Comparison of ENCODE assay signal across 19 cellular contexts in the genomic region with DNA sequence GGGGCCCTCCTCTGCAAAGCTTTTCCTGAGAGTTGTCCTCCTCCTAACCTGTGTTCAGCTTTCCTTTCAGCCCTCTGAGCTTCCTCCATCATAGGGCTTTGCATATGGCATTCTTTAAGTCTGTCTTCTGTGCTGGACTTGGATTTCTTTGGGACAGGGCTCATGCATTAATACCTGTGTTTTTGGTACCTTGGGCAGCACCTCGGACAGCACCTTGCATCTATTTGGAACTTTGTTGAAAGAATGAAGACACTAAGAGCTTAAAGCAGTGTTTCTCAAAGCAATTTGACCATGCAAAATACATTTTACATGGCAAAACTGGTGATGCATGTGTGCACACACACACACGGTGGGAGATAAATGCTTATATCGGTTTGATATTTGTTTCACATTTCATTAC.
"Had no signal": no experiment of that assay in that cellular context is flagged by ENCODE, and none has a peak within 500 bp of the region (broad histone marks: within the 10 kb centered on the region; RNA-seq: fewer than 3 reads in every experiment).

No MANE protein-coding gene starts in this region.

- H3K27ac Mint-ChIP-seq: activated CD8-positive, alpha-beta memory T cell treated with anti-CD3 and anti-CD28 coated beads, Interleukin-2, amount 10 ng/mL, durations not matched to agents 7 days and 5 days; activated naive CD8-positive, alpha-beta T cell treated with anti-CD3 and anti-CD28 coated beads for 36 hours; activated T-cell treated with anti-CD3 and anti-CD28 coated beads, Interleukin-2, amount 50 U/mL, for 24 hours; naive thymus-derived CD8-positive, alpha-beta T cell had no signal

- H3K4me3 Mint-ChIP-seq: activated CD8-positive, alpha-beta memory T cell treated with anti-CD3 and anti-CD28 coated beads, Interleukin-2, amount 10 ng/mL, durations not matched to agents 7 days and 5 days; activated naive CD8-positive, alpha-beta T cell treated with anti-CD3 and anti-CD28 coated beads for 36 hours; activated T-cell treated with anti-CD3 and anti-CD28 coated beads, Interleukin-2, amount 50 U/mL, for 24 hours; naive thymus-derived CD8-positive, alpha-beta T cell had no signal

- H3K36me3 ChIP-seq: breast epithelium, esophagus muscularis mucosa, transverse colon had no signal

- H3K27me3 Mint-ChIP-seq: activated CD8-positive, alpha-beta memory T cell treated with anti-CD3 and anti-CD28 coated beads, Interleukin-2, amount 10 ng/mL, durations not matched to agents 7 days and 5 days; activated naive CD8-positive, alpha-beta T cell treated with anti-CD3 and anti-CD28 coated beads for 36 hours; activated T-cell treated with anti-CD3 and anti-CD28 coated beads, Interleukin-2, amount 50 U/mL, for 24 hours had no signal

- H3K27ac ChIP-seq: breast epithelium, esophagus muscularis mucosa, psoas muscle, transverse colon had no signal

- H3K4me3 ChIP-seq: breast epithelium, esophagus muscularis mucosa, mucosa of descending colon, psoas muscle, transverse colon had no signal

- ATAC-seq: activated CD4-positive, CD25-positive, alpha-beta regulatory T cell treated with anti-CD3 and anti-CD28 coated beads, Interleukin-2, amount 50 U/mL, for 24 hours; activated CD8-positive, alpha-beta memory T cell treated with anti-CD3 and anti-CD28 coated beads, Interleukin-2, amount 10 ng/mL, durations not matched to agents 7 days and 5 days; left cardiac atrium; mucosa of descending colon; naive thymus-derived CD8-positive, alpha-beta T cell; psoas muscle; sciatic nerve had no signal

- H3K9me3 ChIP-seq: breast epithelium, esophagus muscularis mucosa, mucosa of descending colon, psoas muscle, transverse colon had no signal

- H3K9me3 Mint-ChIP-seq: activated naive CD8-positive, alpha-beta T cell treated with anti-CD3 and anti-CD28 coated beads for 36 hours; activated T-cell treated with anti-CD3 and anti-CD28 coated beads, Interleukin-2, amount 50 U/mL, for 24 hours had no signal

- DNase-seq: activated CD8-positive, alpha-beta memory T cell treated with anti-CD3 and anti-CD28 coated beads, Interleukin-2, amount 10 ng/mL, durations not matched to agents 7 days and 5 days; activated effector memory CD4-positive, alpha-beta T cell treated with anti-CD3 and anti-CD28 coated beads, Interleukin-2, amount 50 U/mL, for 16 hours; activated naive CD8-positive, alpha-beta T cell treated with anti-CD3 and anti-CD28 coated beads for 36 hours; activated T-cell treated with anti-CD3 and anti-CD28 coated beads, Interleukin-2, amount 50 U/mL, for 24 hours; dermis blood vessel endothelial cell; left cardiac atrium; mucosa of descending colon; naive thymus-derived CD8-positive, alpha-beta T cell; occipital lobe; psoas muscle; stimulated activated CD4-positive, alpha-beta T cell treated with anti-CD3 and anti-CD28 coated beads, Interleukin-2, amount 100 ng/mL, for 24 hours; stimulated activated naive CD4-positive, alpha-beta T cell; substantia nigra; T-helper 2 cell; transverse colon had no signal

- H3K36me3 Mint-ChIP-seq: activated CD8-positive, alpha-beta memory T cell treated with anti-CD3 and anti-CD28 coated beads, Interleukin-2, amount 10 ng/mL, durations not matched to agents 7 days and 5 days; activated naive CD8-positive, alpha-beta T cell treated with anti-CD3 and anti-CD28 coated beads for 36 hours; naive thymus-derived CD8-positive, alpha-beta T cell had no signal

- H3K27me3 ChIP-seq: breast epithelium, transverse colon had no signal

- H3K4me1 Mint-ChIP-seq: activated CD8-positive, alpha-beta memory T cell treated with anti-CD3 and anti-CD28 coated beads, Interleukin-2, amount 10 ng/mL, durations not matched to agents 7 days and 5 days; activated naive CD8-positive, alpha-beta T cell treated with anti-CD3 and anti-CD28 coated beads for 36 hours; naive thymus-derived CD8-positive, alpha-beta T cell had no signal

- H3K4me1 ChIP-seq: breast epithelium, esophagus muscularis mucosa, psoas muscle, transverse colon had no signal
